In the genomic region with DNA sequence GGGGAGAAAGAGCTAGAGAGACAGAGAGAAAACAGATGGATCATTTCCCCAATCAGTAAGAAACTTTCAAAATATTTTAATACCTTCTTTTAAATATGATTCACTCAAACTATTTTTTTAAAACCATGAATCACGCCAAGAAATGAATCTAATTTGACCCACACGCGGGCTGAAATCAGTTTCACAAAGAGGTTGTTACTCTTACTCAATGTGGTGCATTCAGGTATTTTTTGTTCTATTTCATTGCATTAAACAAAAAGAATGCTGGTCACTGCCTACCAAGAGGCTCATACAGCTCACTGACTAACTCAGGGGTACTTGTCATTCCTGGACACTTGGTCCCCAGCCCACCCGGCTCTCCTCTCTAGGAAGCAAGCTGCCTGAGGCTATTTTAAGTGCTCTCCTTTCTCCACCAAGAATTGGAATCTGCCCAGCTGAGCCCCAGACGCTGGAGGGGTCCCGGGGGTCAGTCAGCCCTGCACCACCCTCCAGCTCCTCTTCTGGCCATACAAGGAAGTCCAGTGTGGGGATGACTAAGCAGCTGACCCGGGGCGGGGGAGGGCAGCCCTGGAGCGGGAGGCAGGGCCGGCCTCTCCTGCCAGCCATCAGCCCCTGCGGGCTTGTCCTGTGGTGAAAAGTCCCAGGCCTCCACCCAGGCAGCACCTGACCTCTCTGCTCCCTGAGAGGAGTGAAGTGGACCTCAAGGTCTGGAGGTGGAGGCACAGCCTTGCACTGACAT, we compare ENCODE assay signal across 1 cellular context.
A peak's percentile ranks its signal among the peaks of the same experiment; 100 is the strongest.
TF ChIP-seq lines count a peak whose summit lies in the region.

No MANE protein-coding gene starts in this region.

TF ChIP-seq in HCT116, 20 proteins besides CTCF, POLR2A, EP300 and RAD21:
- TF ChIP-seq SIN3A (IDR thresholded peaks at IDR 0.05; ENCODE audit: low read depth) (no peak), SRF (IDR thresholded peaks at IDR 0.05; ENCODE audit: low read depth) (peak; percentile 87), CBX3 (IDR thresholded peaks at IDR 0.05; ENCODE audit: low read depth) (0 out of 2 replicates have a peak, but pooled peaks have one; percentile 19), EZH2 (IDR thresholded peaks at IDR 0.05) (no peak), EZH2phosphoT487 (IDR thresholded peaks at IDR 0.05; ENCODE audit: borderline replicate concordance) (no peak), JUND (IDR thresholded peaks at IDR 0.05) (peak; percentile 59), EGR1 (IDR thresholded peaks at IDR 0.05; ENCODE audit: low read depth) (0 out of 2 replicates have a peak, but pooled peaks have one; percentile 43), SP1 (IDR thresholded peaks at IDR 0.05; ENCODE audit: low read depth) (peak; percentile 48), FOSL1 (IDR thresholded peaks at IDR 0.05; ENCODE audit: low read depth) (peak; percentile 58; the same call in 1 of the 2 replicates), TCF7L2 (IDR thresholded peaks at IDR 0.05; ENCODE audit: borderline replicate concordance, extremely low read depth, insufficient read depth, insufficient read length) (no peak), CEBPB (IDR thresholded peaks at IDR 0.05; ENCODE audit: low read depth) (no peak)
TF ChIP-seq in HCT116: peak in this region for 6.
